25 cellular contexts compared by ENCODE assay signal in genomic region chr12:2169489-2169888, GRCh38.
DNase-seq lines count a peak whose midpoint lies in the region; ATAC-seq, FAIRE-seq and TF ChIP-seq lines count a peak whose summit lies in the region.
"Had no signal": no experiment of that assay in that cellular context is flagged by ENCODE, and none has a peak within 500 bp of the region (broad histone marks: within the 10 kb centered on the region; RNA-seq: fewer than 3 reads in every experiment).

No MANE protein-coding gene starts in this region.

- H3K27ac Mint-ChIP-seq in naive thymus-derived CD4-positive, alpha-beta T cell, result no peak overlapping the region
- H3K27ac Mint-ChIP-seq: activated CD4-positive, alpha-beta T cell treated with anti-CD3 and anti-CD28 coated beads for 36 hours; activated CD8-positive, alpha-beta T cell treated with anti-CD3 and anti-CD28 coated beads for 36 hours; activated naive CD4-positive, alpha-beta T cell treated with anti-CD3 and anti-CD28 coated beads, Interleukin-2, amount 10 ng/mL, durations not matched to agents 7 days and 5 days; effector memory CD8-positive, alpha-beta T cell; T-helper 2 cell treated with Interferon-gamma antibody and Interleukin-4, amounts not matched to agents 5 μg/mL and 100 μg/mL, for 36 hours had no signal

- POLR2A ChIA-PET in naive thymus-derived CD4-positive, alpha-beta T cell (lab: Charles Lee), result no interaction called here

- H3K27me3 Mint-ChIP-seq in naive thymus-derived CD4-positive, alpha-beta T cell, result peaks cover 0 to 24% (median 6%) of the 10 kb centered on the region in 5 donors

- H3K9ac ChIP-seq in mucosa of rectum (ENCODE audit: low read depth in 1 of 2, low read length in 2 of 2), result peak overlapping the region in 1 of 2 donors; percentile 7

- CTCF ChIA-PET in naive thymus-derived CD4-positive, alpha-beta T cell (lab: Charles Lee), result no interaction called here

- H3K36me3 ChIP-seq in heart left ventricle (peaks cover 0 to 9% (median 0%) of the 10 kb centered on the region in 9 donors), mucosa of rectum (ENCODE audit: control insufficient read depth in 2 of 2, insufficient read depth in 2 of 2, low read length in 2 of 2) (no peaks in the 10 kb centered on the region)
- H3K36me3 ChIP-seq in naive thymus-derived CD4-positive, alpha-beta T cell (ENCODE audit: control insufficient read depth in 2 of 3, insufficient read depth in 3 of 3, low read length in 3 of 3), result no peaks in the 10 kb centered on the region
- H3K36me3 ChIP-seq: HAP-1 had no signal

- H3K4me3 ChIP-seq in heart left ventricle (no peak overlapping the region), mucosa of rectum (ENCODE audit: low read length in 2 of 2) (no peak overlapping the region)
- H3K4me3 ChIP-seq in naive thymus-derived CD4-positive, alpha-beta T cell (ENCODE audit: low read length), result no peak overlapping the region
- H3K4me3 ChIP-seq: HAP-1, PC-9 had no signal

- peak; percentile 35 for FAIRE-seq in urothelium cell line (lab: Jason Lieb, UNC)
- FAIRE-seq: bronchial epithelial cell had no signal

- peak in 2 of 4 donors; percentile 9 to 16 for ATAC-seq in heart left ventricle
- peak; percentile 3 for ATAC-seq in left ventricle myocardium superior
- ATAC-seq in HG02610 (IDR thresholded peaks at IDR 0.05; ENCODE audit: unreplicated experiment), result no peak
- no peak for ATAC-seq in naive thymus-derived CD4-positive, alpha-beta T cell
- ATAC-seq: activated CD4-positive, alpha-beta T cell treated with anti-CD3 and anti-CD28 coated beads for 36 hours; activated CD8-positive, alpha-beta T cell treated with anti-CD3 and anti-CD28 coated beads for 36 hours; effector memory CD8-positive, alpha-beta T cell had no signal

- H3K4me1 Mint-ChIP-seq in naive thymus-derived CD4-positive, alpha-beta T cell, result no peaks in the 10 kb centered on the region
- H3K4me1 Mint-ChIP-seq: activated CD4-positive, alpha-beta T cell treated with anti-CD3 and anti-CD28 coated beads for 36 hours; activated naive CD4-positive, alpha-beta T cell treated with anti-CD3 and anti-CD28 coated beads, Interleukin-2, amount 10 ng/mL, durations not matched to agents 7 days and 5 days had no signal

- H3K9me3 ChIP-seq in heart left ventricle (peaks cover 0 to 25% (median 10%) of the 10 kb centered on the region in 12 donors), mucosa of rectum (ENCODE audit: control insufficient read depth in 2 of 2, low read length in 2 of 2) (no peaks in the 10 kb centered on the region)
- peaks cover 0 to 22% (median 0%) of the 10 kb centered on the region in 3 experiments for H3K9me3 ChIP-seq in naive thymus-derived CD4-positive, alpha-beta T cell (ENCODE audit: control insufficient read depth in 2 of 3, low read length in 3 of 3)
- H3K9me3 ChIP-seq: HAP-1 had no signal

- H3K4me1 ChIP-seq in heart left ventricle, result peaks cover 4 to 77% (median 47%) of the 10 kb centered on the region in 12 donors
- peaks cover 6 to 20% of the 10 kb centered on the region in 2 donors for H3K4me1 ChIP-seq in mucosa of rectum (ENCODE audit: control insufficient read depth in 2 of 2, insufficient read depth in 2 of 2, low read length in 2 of 2)
- H3K4me1 ChIP-seq in naive thymus-derived CD4-positive, alpha-beta T cell (ENCODE audit: control insufficient read depth in 2 of 2, insufficient read depth in 2 of 2, low read length in 2 of 2), result no peaks in the 10 kb centered on the region
- H3K4me1 ChIP-seq: HAP-1 had no signal

- H3K9me3 Mint-ChIP-seq in naive thymus-derived CD4-positive, alpha-beta T cell, result peaks cover 12 to 40% (median 23%) of the 10 kb centered on the region in 11 donors

- peaks cover 0 to 18% (median 4%) of the 10 kb centered on the region in 5 donors for H3K36me3 Mint-ChIP-seq in naive thymus-derived CD4-positive, alpha-beta T cell
- H3K36me3 Mint-ChIP-seq: activated naive CD4-positive, alpha-beta T cell treated with anti-CD3 and anti-CD28 coated beads, Interleukin-2, amount 10 ng/mL, durations not matched to agents 7 days and 5 days had no signal

- TF ChIP-seq POLR2A in heart left ventricle (IDR thresholded peaks at IDR 0.05), result no peak

- no peaks in the 10 kb centered on the region for H3K27me3 ChIP-seq in heart left ventricle
- no peaks in the 10 kb centered on the region for H3K27me3 ChIP-seq in mucosa of rectum (ENCODE audit: control insufficient read depth in 2 of 2, insufficient read depth in 2 of 2, low read length in 2 of 2)
- H3K27me3 ChIP-seq in naive thymus-derived CD4-positive, alpha-beta T cell (ENCODE audit: control insufficient read depth in 2 of 2, insufficient read depth in 2 of 2, low read length in 2 of 2), result no peaks in the 10 kb centered on the region

- peak overlapping the region in 8 of 12 donors; percentile 19 to 74 (median 40) for H3K27ac ChIP-seq in heart left ventricle
- H3K27ac ChIP-seq in mucosa of rectum (ENCODE audit: low read depth in 2 of 2, low read length in 2 of 2), result peak overlapping the region; percentile 64 to 72
- H3K27ac ChIP-seq in naive thymus-derived CD4-positive, alpha-beta T cell (ENCODE audit: low read depth, low read length), result no peak overlapping the region
- H3K27ac ChIP-seq: PC-9 had no signal

- no peak for TF ChIP-seq CTCF in heart left ventricle (IDR thresholded peaks at IDR 0.05)

- WGBS in heart left ventricle, 4 donors, result 64 to 84% (median 68%) methylated on average over 4 of the region's 4 CpGs

- intact Hi-C loops in heart left ventricle (cut with DNase I), result loop anchor here in 4 of 10 donors (5.0 to 10.0 kb wide), 4 partner anchors 68 to 195 kb away; partner anchors contain the start of gene CACNA1C (in 1 of the 4)
- intact Hi-C loops in cardiac septum (cut with DNase I), result no loop called here
- intact Hi-C loops in left ventricle myocardium superior (cut with micrococcal nuclease), result no loop called here
- intact Hi-C loops in naive thymus-derived CD4-positive, alpha-beta T cell (cut with micrococcal nuclease), result no loop called here

- DNase-seq in heart left ventricle, result no peak
- DNase-seq in cardiac septum (ENCODE audit: low spot score), result no peak
- DNase-seq in left ventricle myocardium superior, result no peak
- no peak for DNase-seq in urothelium cell line (ENCODE audit: low spot score)
- DNase-seq in naive thymus-derived CD4-positive, alpha-beta T cell, result no peak
- DNase-seq in GM03348 (ENCODE audit: low spot score), result no peak
- DNase-seq: 8988T; activated CD4-positive, alpha-beta T cell treated with anti-CD3 and anti-CD28 coated beads for 36 hours; activated CD8-positive, alpha-beta T cell treated with anti-CD3 and anti-CD28 coated beads for 36 hours; activated naive CD4-positive, alpha-beta T cell treated with anti-CD3 and anti-CD28 coated beads, Interleukin-2, amount 10 ng/mL, durations not matched to agents 7 days and 5 days; amygdala; C1 segment of cervical spinal cord; cortex of kidney; effector memory CD8-positive, alpha-beta T cell; NCI-H1436; NCI-H2081; NCI-H345; PC-9; SHP77 treated with DMSO at 0.1 percent for 48 hours; stimulated activated CD4-positive, alpha-beta T cell treated with anti-CD3 and anti-CD28 coated beads, Interleukin-4, amount 100 ng/mL, for 24 hours had no signal

- no peak overlapping the region for H3K4me3 Mint-ChIP-seq in naive thymus-derived CD4-positive, alpha-beta T cell
- H3K4me3 Mint-ChIP-seq: activated CD4-positive, alpha-beta T cell treated with anti-CD3 and anti-CD28 coated beads for 36 hours; activated CD8-positive, alpha-beta T cell treated with anti-CD3 and anti-CD28 coated beads for 36 hours; activated naive CD4-positive, alpha-beta T cell treated with anti-CD3 and anti-CD28 coated beads, Interleukin-2, amount 10 ng/mL, durations not matched to agents 7 days and 5 days; effector memory CD8-positive, alpha-beta T cell; T-helper 2 cell treated with Interferon-gamma antibody and Interleukin-4, amounts not matched to agents 5 μg/mL and 100 μg/mL, for 36 hours had no signal
